8 cellular contexts compared by ENCODE assay signal in genomic region chr6:2763876-2764540, GRCh38. TPM values are rescaled to one million over a fixed set of nuclear protein-coding genes. Genes with fewer than 3 reads are reported as not detected.
A peak's percentile ranks its signal among the peaks of the same experiment; 100 is the strongest.
DNase-seq lines count a peak whose midpoint lies in the region; ATAC-seq, FAIRE-seq and TF ChIP-seq lines count a peak whose summit lies in the region.

No MANE protein-coding gene starts in this region.

- TF ChIP-seq EP300 in GM12878 (IDR thresholded peaks at IDR 0.05; ENCODE audit: borderline replicate concordance in 1 of 2, control insufficient read depth in 1 of 2, low read depth in 2 of 2, low read length in 2 of 2): no peak

- H2BK5ac ChIP-seq in IMR-90 (ENCODE audit: low read depth, low read length, poor library complexity, severe bottlenecking): no peak overlapping the region

- H3K4me3 ChIP-seq in IMR-90 (ENCODE audit: insufficient read depth, low read depth, low read length): peak overlapping the region; percentile 70
- H3K4me3 ChIP-seq in GM12878: peak overlapping the region; percentile 69; the same call in 1 of the 2 replicates
- H3K4me3 ChIP-seq in lower lobe of right lung: peak overlapping the region; percentile 62

- H2AFZ ChIP-seq in IMR-90 (replicated peaks; ENCODE audit: low read length, poor library complexity) (peak overlapping the region; percentile 85), GM12878 (ENCODE audit: control insufficient read depth, low read depth, low read length) (peak overlapping the region; percentile 85)

- no peak overlapping the region for H3K23ac ChIP-seq in IMR-90 (ENCODE audit: low read depth, low read length)

- H3K9me3 ChIP-seq in IMR-90 (ENCODE audit: control insufficient read depth, insufficient read depth, low read length) (no peaks in the 10 kb centered on the region), GM12878 (replicated peaks; ENCODE audit: control insufficient read depth, insufficient read depth, low read length) (no peaks in the 10 kb centered on the region; the same call in 2 of the 3 replicates), lower lobe of right lung (no peaks in the 10 kb centered on the region)

- peak overlapping the region; percentile 82 to 96; a peak in 3 of 4 replicates for H4K8ac ChIP-seq in IMR-90 (ENCODE audit: low read depth in 2 of 2, low read length in 2 of 2)

- no peak overlapping the region for H4K91ac ChIP-seq in IMR-90 (ENCODE audit: insufficient read depth, low read depth, low read length)

- TF ChIP-seq CTCF in 22Rv1 (IDR thresholded peaks at IDR 0.05) (peak; percentile 35), IMR-90 (conservative IDR thresholded peaks at IDR 0.05; ENCODE audit: low read depth, low read length) (no peak), GM12878 (IDR thresholded peaks at IDR 0.05 in 2 of 3, conservative IDR thresholded peaks at IDR 0.05 in 1 of 3; ENCODE audit: control insufficient read depth in 2 of 3, extremely low read depth in 1 of 3, insufficient read depth in 1 of 3, low read depth in 3 of 3, low read length in 3 of 3) (no peak), lower lobe of right lung (IDR thresholded peaks at IDR 0.05) (no peak)

- H3K18ac ChIP-seq in IMR-90 (ENCODE audit: low read depth, low read length): no peak overlapping the region

- intact Hi-C loops in IMR-90 (cut with micrococcal nuclease): loop anchor here (2.0 to 10.0 kb wide), 2 partner anchors 25 to 221 kb away; no protein-coding TSS in a partner anchor
- intact Hi-C loops in GM12878 (cut with micrococcal nuclease; ENCODE audit: unreplicated experiment): no loop called here
- intact Hi-C loops in lower lobe of right lung (cut with DNase I): no loop called here

- no peak for TF ChIP-seq POLR2A in IMR-90 (IDR thresholded peaks at IDR 0.05; ENCODE audit: low read depth, low read length)
- TF ChIP-seq POLR2A in GM12878 (IDR thresholded peaks at IDR 0.05; ENCODE audit: low read depth, low read length): no peak

- no peak overlapping the region; the same call in 1 of the 2 replicates for H3K9ac ChIP-seq in IMR-90 (ENCODE audit: low read depth, low read length)
- H3K9ac ChIP-seq in GM12878 (ENCODE audit: control insufficient read depth, insufficient read depth, low read length): no peak overlapping the region; the same call in 1 of the 2 replicates

- peaks cover 33% of the 10 kb centered on the region for H3K79me2 ChIP-seq in GM12878 (ENCODE audit: control insufficient read depth, insufficient read depth, low read length)

- dilution Hi-C loops in IMR-90 (cut with HindIII; ENCODE audit: low sequenced_read_pairs, unreplicated experiment): no loop called here

- H4K5ac ChIP-seq in IMR-90 (ENCODE audit: low read depth, low read length): 0 out of 2 replicates have a peak overlapping the region, but pooled peaks have one; percentile 14

- CTCF ChIA-PET in IMR-90 (lab: Yijun Ruan, JAX): no interaction called here
- CTCF ChIA-PET in GM12878 (lab: Yijun Ruan, JAX): interaction anchor here (1.0 to 3.4 kb wide), 2 partner anchors 14 to 26 kb away, joined by 3 to 24 read pairs; partner anchors contain the start of gene MYLK4

- DNase-seq in IMR-90 (no peak), GM12878 (ENCODE audit: low read depth, low spot score) (no peak), lower lobe of right lung (peak; percentile 53), SIG-M5 (lab: John Stamatoyannopoulos, UW) (no peak)

- H3K79me1 ChIP-seq in IMR-90 (ENCODE audit: low read depth in 1 of 2, low read length in 2 of 2): peaks cover 2 to 28% of the 10 kb centered on the region in 2 experiments; a peak in 3 of 4 replicates

- RAD21 ChIA-PET in GM12878 (lab: Charles Lee; ENCODE audit: unreplicated experiment): interaction anchor here (0.5 kb wide), 1 partner anchor 64 kb away, joined by 3 read pairs; no protein-coding TSS in a partner anchor

- H3K4ac ChIP-seq in IMR-90 (ENCODE audit: low read depth, low read length): peak overlapping the region; percentile 70; the same call in 1 of the 2 replicates

- H3K27ac ChIP-seq in 22Rv1 (peak overlapping the region; percentile 88), IMR-90 (ENCODE audit: insufficient read depth, low read length) (peak overlapping the region; percentile 64), GM12878 (ENCODE audit: control insufficient read depth, insufficient read depth) (peak overlapping the region; percentile 54), lower lobe of right lung (peak overlapping the region; percentile 96)

- no peak for TF ChIP-seq RAD21 in IMR-90 (IDR thresholded peaks at IDR 0.05; ENCODE audit: low read length)
- no peak for TF ChIP-seq RAD21 in GM12878 (IDR thresholded peaks at IDR 0.05; ENCODE audit: insufficient read depth, low read depth, low read length)

- no peaks in the 10 kb centered on the region for H3K36me3 ChIP-seq in IMR-90 (ENCODE audit: control insufficient read depth, insufficient read depth, low read length)
- H3K36me3 ChIP-seq in GM12878 (ENCODE audit: control insufficient read depth in 2 of 2, insufficient read depth in 2 of 2, low read length in 1 of 2): no peaks in the 10 kb centered on the region
- H3K36me3 ChIP-seq in lower lobe of right lung: no peaks in the 10 kb centered on the region

- no peak overlapping the region for H2BK15ac ChIP-seq in IMR-90 (ENCODE audit: low read depth, low read length)

- H2AK9ac ChIP-seq in IMR-90 (replicated peaks; ENCODE audit: low read depth, low read length, poor library complexity): no peak overlapping the region

- ATAC-seq in IMR-90 (ENCODE audit: low read depth) (no peak), GM12878 (no peak), lower lobe of right lung (no peak), GM21717 (IDR thresholded peaks at IDR 0.05; ENCODE audit: unreplicated experiment) (no peak), GM21390 (IDR thresholded peaks at IDR 0.05; ENCODE audit: unreplicated experiment) (no peak), HG02642 (IDR thresholded peaks at IDR 0.05; ENCODE audit: poor library complexity, unreplicated experiment) (no peak)

- H3K4me2 ChIP-seq in IMR-90 (ENCODE audit: low read depth, low read length) (peak overlapping the region; percentile 95), GM12878 (ENCODE audit: control insufficient read depth, insufficient read depth) (peak overlapping the region; percentile 99)

- H2BK120ac ChIP-seq in IMR-90 (ENCODE audit: low read depth, low read length): no peak overlapping the region

- H2BK20ac ChIP-seq in IMR-90 (ENCODE audit: low read depth, low read length): no peak overlapping the region

- SMC1A ChIA-PET in GM12878 (lab: Charles Lee; ENCODE audit: uncharacterized antibody, unreplicated experiment): interaction anchor here (1.0 to 1.9 kb wide), 2 partner anchors 28 to 78 kb away, joined by 3 to 5 read pairs; partner anchors contain the start of gene SERPINB1

- H3K14ac ChIP-seq in IMR-90 (replicated peaks; ENCODE audit: low read depth, low read length): no peak overlapping the region

- 84% methylated on average over 14 of the region's 27 CpGs; no CpG with 5 or more reads in 1 of the 2 experiments for WGBS in IMR-90 (ENCODE audit: extremely low coverage in 2 of 2, insufficient read length in 1 of 2), 2 experiments
- 76% methylated on average over 27 of the region's 27 CpGs for WGBS in GM12878 (ENCODE audit: insufficient coverage, insufficient replicate concordance, low lambda C conversion rate, missing lambda C conversion rate)

- no peak overlapping the region; the same call in 1 of the 2 replicates for H2AK5ac ChIP-seq in IMR-90 (ENCODE audit: low read depth, low read length)

- no TSS peak for BruUV-seq in IMR-90 (replicated peaks; lab: Mats Ljungman, UMichigan)
- BruUV-seq in GM12878 (replicated peaks; lab: Mats Ljungman, UMichigan): no TSS peak

- H3K4me1 ChIP-seq in IMR-90 (ENCODE audit: control insufficient read depth, insufficient read depth, low read length) (peaks cover 14% of the 10 kb centered on the region), GM12878 (ENCODE audit: control insufficient read depth, insufficient read depth, low read length) (peaks cover 8% of the 10 kb centered on the region), lower lobe of right lung (peaks cover 27% of the 10 kb centered on the region)

- POLR2A ChIA-PET in IMR-90 (lab: Charles Lee; ENCODE audit: unreplicated experiment) (no interaction called here), GM12878 (lab: Charles Lee) (no interaction called here)

- H3K27me3 ChIP-seq in IMR-90 (ENCODE audit: control insufficient read depth, insufficient read depth, low read length) (no peaks in the 10 kb centered on the region), GM12878 (replicated peaks in 1 of 2; ENCODE audit: control insufficient read depth in 2 of 2, insufficient read depth in 2 of 2, low read length in 1 of 2) (peaks cover 0 to 3% of the 10 kb centered on the region in 2 experiments; a peak in 2 of 4 replicates), lower lobe of right lung (ENCODE audit: low read depth) (no peaks in the 10 kb centered on the region)

- H4K20me1 ChIP-seq in IMR-90 (ENCODE audit: insufficient read depth, low read length) (peaks cover 27% of the 10 kb centered on the region), GM12878 (ENCODE audit: control insufficient read depth, insufficient read depth) (peaks cover 3% of the 10 kb centered on the region; the same call in 1 of the 2 replicates)

- FAIRE-seq in GM12878 (lab: Jason Lieb, UNC): no peak

- peaks cover 13% of the 10 kb centered on the region for H3K9me1 ChIP-seq in IMR-90 (ENCODE audit: insufficient read depth, low read length)

- in situ Hi-C loops in IMR-90 (cut with MboI; ENCODE audit: low sequenced_read_pairs) (no loop called here), GM12878 (cut with MboI) (no loop called here)

- no peak overlapping the region for H3K56ac ChIP-seq in IMR-90 (ENCODE audit: extremely low read depth, insufficient read depth, low read length)

RNA-seq across cellular contexts. Expression of gene WRNIP1, which starts 1.2 kb away (rescaled TPM):
- total RNA-seq in IMR-90 (2012; rRNA removed) (37.2 and 47.1 TPM in 2 replicates), GM12878 (2014; rRNA removed) (26.2 and 29.6 TPM in 2 replicates), GM12878 (2014; rRNA removed; fragmentation: Illumina TruSeq; extraction: Trizol) (23.1 and 23.5 TPM in 2 replicates), GM12878 (2021) (24.9 and 25.1 TPM in 2 replicates), lower lobe of right lung (45.1 TPM)
- polyA plus RNA-seq in IMR-90 (2012; rRNA removed) (42.6 and 43.7 TPM in 2 replicates), GM12878 (2011; rRNA removed) (25.0 and 30.5 TPM in 2 replicates), GM12878 (2014; fragmentation: Illumina TruSeq; extraction: Trizol) (17.8 and 30.2 TPM in 2 replicates), GM12878 (2014; fragmentation: Nextera tagmentation; extraction: Ambion mirVana) (10 to 100 TPM in 1 of 2 experiments, 1 to 10 TPM in 1; 9.3 to 13.6 TPM), GM12878 (2014; rRNA removed) (28.2 and 29.8 TPM in 2 replicates), GM12878 (2016; fragmentation: Nextera tagmentation; extraction: Ambion mirVana) (10 to 100 TPM; 13.1 to 14.2 TPM)
- polyA plus RNA-seq in IMR-90 (2012; cell fraction: cytosol; rRNA removed): 45.5 and 55.1 TPM in 2 replicates
- 42.3 and 49.2 TPM in 2 replicates for polyA plus RNA-seq in IMR-90 (2012; cell fraction: nucleus; rRNA removed; ENCODE audit: low replicate concordance)
- total RNA-seq in GM12878 (2013; cell fraction: nucleolus; rRNA removed): 21.8 and 24.7 TPM in 2 replicates
- polyA plus RNA-seq in GM12878 (2011; ENCODE audit: low read depth): 8.4 TPM
- 39.8 and 46.6 TPM in 2 replicates for polyA plus RNA-seq in GM12878 (2011; cell fraction: cytosol; rRNA removed)
- 40.1 and 56.2 TPM in 2 replicates for polyA plus RNA-seq in GM12878 (2011; cell fraction: nucleus; rRNA removed)
- polyA plus RNA-seq in GM12878 (2012): 19.7 TPM in 2 replicates
- polyA minus RNA-seq in GM12878 (2011; rRNA and poly(A)+ RNA removed): 21.8 and 30.3 TPM in 2 replicates
- 7.9 and 9.1 TPM in 2 replicates for polyA minus RNA-seq in GM12878 (2011; cell fraction: cytosol; rRNA and poly(A)+ RNA removed)
- 17.0 and 27.7 TPM in 2 replicates for polyA minus RNA-seq in GM12878 (2011; cell fraction: nucleus; rRNA and poly(A)+ RNA removed)

RNA-seq across cellular contexts. Expression of gene MYLK4, which starts 13.3 kb away (rescaled TPM):
- total RNA-seq in IMR-90 (2012; rRNA removed) (under 0.01 TPM in 2 replicates), GM12878 (2014; rRNA removed) (under 0.01 TPM in 2 replicates), GM12878 (2014; rRNA removed; fragmentation: Illumina TruSeq; extraction: Trizol) (0.04 and 0.09 TPM in 2 replicates), GM12878 (2021) (0.05 TPM in 2 replicates), lower lobe of right lung (0.56 TPM)
- polyA plus RNA-seq in IMR-90 (2012; rRNA removed) (0.07 TPM in 2 replicates), GM12878 (2011; rRNA removed) (0.05 and 0.06 TPM in 2 replicates), GM12878 (2014; fragmentation: Illumina TruSeq; extraction: Trizol) (0.06 and 0.11 TPM in 2 replicates), GM12878 (2014; fragmentation: Nextera tagmentation; extraction: Ambion mirVana) (under 1 TPM; under 0.01 to 0.05 TPM), GM12878 (2014; rRNA removed) (0.03 and 0.09 TPM in 2 replicates), GM12878 (2016; fragmentation: Nextera tagmentation; extraction: Ambion mirVana) (under 1 TPM in 1 of 2 experiments, not detected in 1; 0.09 TPM)
- 0.02 and 0.03 TPM in 2 replicates for polyA plus RNA-seq in IMR-90 (2012; cell fraction: cytosol; rRNA removed)
- 0.05 and 0.42 TPM in 2 replicates for polyA plus RNA-seq in IMR-90 (2012; cell fraction: nucleus; rRNA removed; ENCODE audit: low replicate concordance)
- total RNA-seq in GM12878 (2013; cell fraction: nucleolus; rRNA removed): 0.07 and 0.08 TPM in 2 replicates
- polyA plus RNA-seq in GM12878 (2011; ENCODE audit: low read depth): not detected
- 0.03 and 0.04 TPM in 2 replicates for polyA plus RNA-seq in GM12878 (2011; cell fraction: cytosol; rRNA removed)
- polyA plus RNA-seq in GM12878 (2011; cell fraction: nucleus; rRNA removed): 0.15 TPM in 2 replicates
- polyA plus RNA-seq in GM12878 (2012): 0.07 TPM in 2 replicates
- polyA minus RNA-seq in GM12878 (2011; rRNA and poly(A)+ RNA removed): 0.05 TPM in 1 of 2 replicates, not detected in the other
- polyA minus RNA-seq in GM12878 (2011; cell fraction: cytosol; rRNA and poly(A)+ RNA removed): not detected in 2 replicates
- polyA minus RNA-seq in GM12878 (2011; cell fraction: nucleus; rRNA and poly(A)+ RNA removed): 0.10 TPM in 1 of 2 replicates, not detected in the other
